27 cellular contexts compared by ENCODE assay signal in genomic region chr14:56215180-56215579, GRCh38.
"Had no signal": no experiment of that assay in that cellular context is flagged by ENCODE, and none has a peak within 500 bp of the region (broad histone marks: within the 10 kb centered on the region; RNA-seq: fewer than 3 reads in every experiment).

No MANE protein-coding gene starts in this region.

- H3K4me1 ChIP-seq: prostate gland had no signal

- H3K4me3 ChIP-seq: left lung, lower lobe of right lung, pancreas, prostate gland, skin epidermis, stomach, testis, thyroid gland, transverse colon, upper lobe of left lung, vagina had no signal

- H3K27ac ChIP-seq: left lung, lower lobe of right lung, pancreas, prostate gland, skin epidermis, stomach, testis, thyroid gland, transverse colon, upper lobe of left lung, vagina had no signal

- FAIRE-seq: kidney, pancreas had no signal

- H3K9me3 ChIP-seq: left lung, lower lobe of right lung, pancreas, prostate gland, stomach, testis, thyroid gland, transverse colon, upper lobe of left lung, vagina had no signal

- H3K36me3 ChIP-seq: left lung, lower lobe of right lung, pancreas, prostate gland, stomach, thyroid gland, transverse colon, upper lobe of left lung, vagina had no signal

- H3K27me3 ChIP-seq: left lung, pancreas, stomach, testis, thyroid gland, transverse colon, upper lobe of left lung, vagina had no signal

- DNase-seq: immature natural killer cell; kidney; left colon; left lung; lower lobe of right lung; mammary epithelial cell; mesenchymal stem cell; naive thymus-derived CD8-positive, alpha-beta T cell; nucleus accumbens; pancreas; posterior cingulate gyrus; retina; right cardiac atrium; stimulated activated CD4-positive, alpha-beta T cell treated with anti-CD3 and anti-CD28 coated beads, Interleukin-12 subunit alpha, Interleukin-12 subunit beta, amount 100 ng/mL, for 4 hours; stimulated activated CD4-positive, alpha-beta T cell treated with anti-CD3 and anti-CD28 coated beads, Interleukin-15, amount 100 ng/mL, for 24 hours; stimulated activated CD4-positive, alpha-beta T cell treated with anti-CD3 and anti-CD28 coated beads, Interleukin-2, amount 100 ng/mL, for 24 hours; stimulated activated CD4-positive, alpha-beta T cell treated with anti-CD3 and anti-CD28 coated beads, Interleukin-4, amount 100 ng/mL, for 1 hour; stimulated activated naive B cell treated with anti-CD40 and anti-IgM and Interleukin-4, amounts not matched to agents 10 μg/mL and 1 μg/mL and 100 μg/mL, for 72 hours; stimulated activated naive CD8-positive, alpha-beta T cell treated with anti-CD3 and anti-CD28 coated beads, Interleukin-15, Interleukin-2, amounts not matched to agents 100 U/mL and 50 U/mL, for 24 hours; stomach; testis; thyroid gland; transverse colon; upper lobe of left lung had no signal
